In the genomic region with DNA sequence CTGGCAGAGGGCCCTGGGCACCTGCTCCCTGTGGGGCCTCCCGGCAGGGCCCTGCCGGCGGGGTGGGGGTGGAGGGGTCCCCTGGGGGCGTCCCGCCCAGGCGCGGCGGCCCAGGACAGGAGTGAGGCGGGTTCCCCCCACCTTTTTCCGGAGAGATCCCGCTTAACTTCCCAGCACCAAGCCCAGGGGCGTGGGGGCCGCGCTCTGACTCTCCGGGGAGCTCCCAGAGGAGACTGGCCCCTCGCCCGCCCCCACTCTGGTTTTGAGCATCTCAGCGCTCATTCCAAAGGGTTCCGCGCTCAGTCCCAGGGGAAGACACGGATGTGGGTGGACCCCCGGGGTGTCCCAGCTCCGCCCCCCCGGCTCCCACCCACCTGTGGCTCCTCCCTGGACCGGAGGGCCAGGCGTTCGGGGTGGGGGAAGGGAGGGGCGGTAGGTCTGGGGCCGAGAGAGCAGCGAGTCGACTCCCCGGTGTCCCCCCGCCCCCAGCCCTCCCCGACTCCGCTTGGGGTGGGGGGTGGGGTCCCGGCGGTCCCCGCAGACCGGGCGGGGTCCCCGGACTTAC, we compare ENCODE assay signal across 1 cellular context.
TF ChIP-seq lines count a peak whose summit lies in the region.

No MANE protein-coding gene starts in this region.

TF ChIP-seq in IMR-90, 13 proteins besides CTCF, POLR2A, EP300 and RAD21:
- TF ChIP-seq RFX5 (IDR thresholded peaks at IDR 0.05; ENCODE audit: low read depth, low read length) (no peak), MXI1 (IDR thresholded peaks at IDR 0.05; ENCODE audit: borderline replicate concordance, low read depth, low read length) (no peak), MAFK (IDR thresholded peaks at IDR 0.05; ENCODE audit: low read depth, low read length) (no peak), BHLHE40 (IDR thresholded peaks at IDR 0.05; ENCODE audit: low read depth, low read length) (no peak), FOS (IDR thresholded peaks at IDR 0.05; ENCODE audit: low read depth, low read length) (no peak), CEBPB (IDR thresholded peaks at IDR 0.05; ENCODE audit: low read depth, low read length) (no peak), CHD1 (IDR thresholded peaks at IDR 0.05; ENCODE audit: low read depth, low read length) (no peak)
- TF ChIP-seq, protein P1, sequence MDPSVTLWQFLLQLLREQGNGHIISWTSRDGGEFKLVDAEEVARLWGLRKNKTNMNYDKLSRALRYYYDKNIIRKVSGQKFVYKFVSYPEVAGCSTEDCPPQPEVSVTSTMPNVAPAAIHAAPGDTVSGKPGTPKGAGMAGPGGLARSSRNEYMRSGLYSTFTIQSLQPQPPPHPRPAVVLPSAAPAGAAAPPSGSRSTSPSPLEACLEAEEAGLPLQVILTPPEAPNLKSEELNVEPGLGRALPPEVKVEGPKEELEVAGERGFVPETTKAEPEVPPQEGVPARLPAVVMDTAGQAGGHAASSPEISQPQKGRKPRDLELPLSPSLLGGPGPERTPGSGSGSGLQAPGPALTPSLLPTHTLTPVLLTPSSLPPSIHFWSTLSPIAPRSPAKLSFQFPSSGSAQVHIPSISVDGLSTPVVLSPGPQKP (IDR thresholded peaks at IDR 0.05; ENCODE audit: borderline replicate concordance, low read depth, low read length) = no peak
TF ChIP-seq in IMR-90: peak in this region for 0.
